In the genomic region with DNA sequence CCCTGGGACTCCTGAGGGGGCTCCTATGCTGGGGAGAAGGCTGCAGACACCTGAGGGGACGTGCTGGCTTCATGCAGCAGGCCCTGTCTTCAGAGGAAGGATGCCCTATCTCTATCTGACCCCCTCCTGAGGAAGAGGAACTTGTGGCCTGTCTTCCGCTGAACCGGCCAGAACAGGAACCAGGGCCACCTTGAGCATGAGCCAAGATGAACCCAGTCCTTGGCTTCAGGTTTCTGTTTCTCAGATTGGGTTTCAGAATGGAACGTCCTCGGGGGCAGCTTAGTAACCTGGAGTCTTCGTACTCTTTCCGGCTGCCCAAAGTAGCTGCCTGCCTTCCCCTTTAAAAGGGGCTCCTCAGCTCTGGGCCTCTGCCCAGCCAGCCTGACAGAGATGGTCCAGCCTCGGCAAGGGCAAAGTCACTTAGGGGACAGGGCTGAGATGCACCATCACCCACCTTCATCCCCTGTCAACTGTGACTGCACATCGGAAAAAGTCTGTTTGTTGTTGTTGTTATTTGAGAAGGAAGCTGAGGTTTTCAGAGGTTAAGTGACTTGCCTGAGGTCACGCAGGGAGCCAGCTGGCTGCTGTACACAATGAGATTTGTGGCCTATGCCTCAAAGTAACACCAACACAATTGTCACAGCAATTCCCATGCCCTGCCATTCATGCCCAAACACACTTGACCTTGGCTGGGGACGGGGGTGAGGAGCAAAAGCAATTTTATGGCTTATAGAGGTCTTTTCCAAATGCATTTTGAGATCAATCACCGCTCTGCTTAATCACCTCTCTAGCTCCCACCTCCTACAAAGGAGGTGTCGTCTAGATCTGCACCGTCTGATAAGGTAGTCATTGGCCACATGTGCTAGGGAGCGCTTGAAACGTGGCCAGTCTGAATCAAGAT, we compare ENCODE assay signal across 1 cellular context.
TF ChIP-seq lines count a peak whose summit lies in the region.

No MANE protein-coding gene starts in this region.

TF ChIP-seq in GM12878, 131 proteins besides CTCF, POLR2A, EP300 and RAD21 (continued from another document and continues in another):
- TF ChIP-seq ELK1 (IDR thresholded peaks at IDR 0.05; ENCODE audit: low read depth, low read length): peak; percentile 28; the same call in 1 of the 2 replicates
- TF ChIP-seq, protein P1, sequence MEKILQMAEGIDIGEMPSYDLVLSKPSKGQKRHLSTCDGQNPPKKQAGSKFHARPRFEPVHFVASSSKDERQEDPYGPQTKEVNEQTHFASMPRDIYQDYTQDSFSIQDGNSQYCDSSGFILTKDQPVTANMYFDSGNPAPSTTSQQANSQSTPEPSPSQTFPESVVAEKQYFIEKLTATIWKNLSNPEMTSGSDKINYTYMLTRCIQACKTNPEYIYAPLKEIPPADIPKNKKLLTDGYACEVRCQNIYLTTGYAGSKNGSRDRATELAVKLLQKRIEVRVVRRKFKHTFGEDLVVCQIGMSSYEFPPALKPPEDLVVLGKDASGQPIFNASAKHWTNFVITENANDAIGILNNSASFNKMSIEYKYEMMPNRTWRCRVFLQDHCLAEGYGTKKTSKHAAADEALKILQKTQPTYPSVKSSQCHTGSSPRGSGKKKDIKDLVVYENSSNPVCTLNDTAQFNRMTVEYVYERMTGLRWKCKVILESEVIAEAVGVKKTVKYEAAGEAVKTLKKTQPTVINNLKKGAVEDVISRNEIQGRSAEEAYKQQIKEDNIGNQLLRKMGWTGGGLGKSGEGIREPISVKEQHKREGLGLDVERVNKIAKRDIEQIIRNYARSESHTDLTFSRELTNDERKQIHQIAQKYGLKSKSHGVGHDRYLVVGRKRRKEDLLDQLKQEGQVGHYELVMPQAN (conservative IDR thresholded peaks at IDR 0.05): peak; percentile 43; the same call in 1 of the 2 replicates
- TF ChIP-seq, protein P2, sequence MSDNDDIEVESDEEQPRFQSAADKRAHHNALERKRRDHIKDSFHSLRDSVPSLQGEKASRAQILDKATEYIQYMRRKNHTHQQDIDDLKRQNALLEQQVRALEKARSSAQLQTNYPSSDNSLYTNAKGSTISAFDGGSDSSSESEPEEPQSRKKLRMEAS (IDR thresholded peaks at IDR 0.05; ENCODE audit: low read depth, low read length): no peak
- TF ChIP-seq, protein P3, sequence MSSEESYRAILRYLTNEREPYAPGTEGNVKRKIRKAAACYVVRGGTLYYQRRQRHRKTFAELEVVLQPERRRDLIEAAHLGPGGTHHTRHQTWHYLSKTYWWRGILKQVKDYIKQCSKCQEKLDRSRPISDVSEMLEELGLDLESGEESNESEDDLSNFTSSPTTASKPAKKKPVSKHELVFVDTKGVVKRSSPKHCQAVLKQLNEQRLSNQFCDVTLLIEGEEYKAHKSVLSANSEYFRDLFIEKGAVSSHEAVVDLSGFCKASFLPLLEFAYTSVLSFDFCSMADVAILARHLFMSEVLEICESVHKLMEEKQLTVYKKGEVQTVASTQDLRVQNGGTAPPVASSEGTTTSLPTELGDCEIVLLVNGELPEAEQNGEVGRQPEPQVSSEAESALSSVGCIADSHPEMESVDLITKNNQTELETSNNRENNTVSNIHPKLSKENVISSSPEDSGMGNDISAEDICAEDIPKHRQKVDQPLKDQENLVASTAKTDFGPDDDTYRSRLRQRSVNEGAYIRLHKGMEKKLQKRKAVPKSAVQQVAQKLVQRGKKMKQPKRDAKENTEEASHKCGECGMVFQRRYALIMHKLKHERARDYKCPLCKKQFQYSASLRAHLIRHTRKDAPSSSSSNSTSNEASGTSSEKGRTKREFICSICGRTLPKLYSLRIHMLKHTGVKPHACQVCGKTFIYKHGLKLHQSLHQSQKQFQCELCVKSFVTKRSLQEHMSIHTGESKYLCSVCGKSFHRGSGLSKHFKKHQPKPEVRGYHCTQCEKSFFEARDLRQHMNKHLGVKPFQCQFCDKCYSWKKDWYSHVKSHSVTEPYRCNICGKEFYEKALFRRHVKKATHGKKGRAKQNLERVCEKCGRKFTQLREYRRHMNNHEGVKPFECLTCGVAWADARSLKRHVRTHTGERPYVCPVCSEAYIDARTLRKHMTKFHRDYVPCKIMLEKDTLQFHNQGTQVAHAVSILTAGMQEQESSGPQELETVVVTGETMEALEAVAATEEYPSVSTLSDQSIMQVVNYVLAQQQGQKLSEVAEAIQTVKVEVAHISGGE (CRISPR knock-in tag; IDR thresholded peaks at IDR 0.05): no peak
- TF ChIP-seq POU2F2 (IDR thresholded peaks at IDR 0.05; ENCODE audit: borderline replicate concordance, low read depth, low read length): peak; percentile 55; the same call in 1 of the 3 replicates
- TF ChIP-seq, protein P4, sequence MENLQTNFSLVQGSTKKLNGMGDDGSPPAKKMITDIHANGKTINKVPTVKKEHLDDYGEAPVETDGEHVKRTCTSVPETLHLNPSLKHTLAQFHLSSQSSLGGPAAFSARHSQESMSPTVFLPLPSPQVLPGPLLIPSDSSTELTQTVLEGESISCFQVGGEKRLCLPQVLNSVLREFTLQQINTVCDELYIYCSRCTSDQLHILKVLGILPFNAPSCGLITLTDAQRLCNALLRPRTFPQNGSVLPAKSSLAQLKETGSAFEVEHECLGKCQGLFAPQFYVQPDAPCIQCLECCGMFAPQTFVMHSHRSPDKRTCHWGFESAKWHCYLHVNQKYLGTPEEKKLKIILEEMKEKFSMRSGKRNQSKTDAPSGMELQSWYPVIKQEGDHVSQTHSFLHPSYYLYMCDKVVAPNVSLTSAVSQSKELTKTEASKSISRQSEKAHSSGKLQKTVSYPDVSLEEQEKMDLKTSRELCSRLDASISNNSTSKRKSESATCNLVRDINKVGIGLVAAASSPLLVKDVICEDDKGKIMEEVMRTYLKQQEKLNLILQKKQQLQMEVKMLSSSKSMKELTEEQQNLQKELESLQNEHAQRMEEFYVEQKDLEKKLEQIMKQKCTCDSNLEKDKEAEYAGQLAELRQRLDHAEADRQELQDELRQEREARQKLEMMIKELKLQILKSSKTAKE (IDR thresholded peaks at IDR 0.05; ENCODE audit: low read depth, poor library complexity, severe bottlenecking): peak; percentile 78
- TF ChIP-seq PAX5 (IDR thresholded peaks at IDR 0.05; ENCODE audit: borderline replicate concordance, low read depth, low read length): peak; percentile 88; the same call in 1 of the 2 replicates
- 0 out of 2 replicates have a peak, but pooled peaks have one; percentile 35 for TF ChIP-seq YY1 (IDR thresholded peaks at IDR 0.05; ENCODE audit: low read depth, low read length)
- no peak for TF ChIP-seq TCF7 (IDR thresholded peaks at IDR 0.05; ENCODE audit: borderline replicate concordance)
- TF ChIP-seq NR2C2 (IDR thresholded peaks at IDR 0.05; ENCODE audit: borderline replicate concordance, control insufficient read depth, insufficient read length, low read depth): no peak
- peak; percentile 42; the same call in 1 of the 2 replicates for TF ChIP-seq LARP7 (IDR thresholded peaks at IDR 0.05)
- TF ChIP-seq RBBP5 (conservative IDR thresholded peaks at IDR 0.05): peak; percentile 46; the same call in 1 of the 2 replicates
- no peak for TF ChIP-seq SUPT20H (IDR thresholded peaks at IDR 0.05; ENCODE audit: borderline replicate concordance, control insufficient read depth, low read depth, low read length)
- peak; percentile 81 for TF ChIP-seq CREM (IDR thresholded peaks at IDR 0.05; ENCODE audit: low read depth)
- no peak for TF ChIP-seq IRF3 (IDR thresholded peaks at IDR 0.05)
- TF ChIP-seq WRNIP1 (IDR thresholded peaks at IDR 0.05; ENCODE audit: borderline replicate concordance, low read depth, low read length): no peak
- TF ChIP-seq KLF5 (IDR thresholded peaks at IDR 0.05; ENCODE audit: partially characterized antibody): peak; percentile 81
- TF ChIP-seq MYB (IDR thresholded peaks at IDR 0.05; ENCODE audit: borderline replicate concordance, low read depth, low read length): peak; percentile 57; the same call in 1 of the 2 replicates
- peak; percentile 56 for TF ChIP-seq PBX3 (IDR thresholded peaks at IDR 0.05; ENCODE audit: insufficient replicate concordance, low read depth, low read length)
- no peak for TF ChIP-seq ATF3 (IDR thresholded peaks at IDR 0.05; ENCODE audit: borderline replicate concordance, extremely low read depth, low read depth, low read length)
- peak; percentile 53 to 65; a peak in 3 of 4 replicates for TF ChIP-seq BHLHE40 (IDR thresholded peaks at IDR 0.05; ENCODE audit: borderline replicate concordance in 1 of 2, low read depth in 2 of 2, low read length in 1 of 2)
- peak; percentile 53; the same call in 1 of the 2 replicates for TF ChIP-seq ZNF592 (IDR thresholded peaks at IDR 0.05)
- TF ChIP-seq IKZF2 (IDR thresholded peaks at IDR 0.05): peak; percentile 80 to 88
- TF ChIP-seq NFIC (IDR thresholded peaks at IDR 0.05; ENCODE audit: low read depth, low read length): no peak
- TF ChIP-seq, protein P5, sequence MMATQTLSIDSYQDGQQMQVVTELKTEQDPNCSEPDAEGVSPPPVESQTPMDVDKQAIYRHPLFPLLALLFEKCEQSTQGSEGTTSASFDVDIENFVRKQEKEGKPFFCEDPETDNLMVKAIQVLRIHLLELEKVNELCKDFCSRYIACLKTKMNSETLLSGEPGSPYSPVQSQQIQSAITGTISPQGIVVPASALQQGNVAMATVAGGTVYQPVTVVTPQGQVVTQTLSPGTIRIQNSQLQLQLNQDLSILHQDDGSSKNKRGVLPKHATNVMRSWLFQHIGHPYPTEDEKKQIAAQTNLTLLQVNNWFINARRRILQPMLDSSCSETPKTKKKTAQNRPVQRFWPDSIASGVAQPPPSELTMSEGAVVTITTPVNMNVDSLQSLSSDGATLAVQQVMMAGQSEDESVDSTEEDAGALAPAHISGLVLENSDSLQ (IDR thresholded peaks at IDR 0.05): peak; percentile 70
- TF ChIP-seq, protein P6, sequence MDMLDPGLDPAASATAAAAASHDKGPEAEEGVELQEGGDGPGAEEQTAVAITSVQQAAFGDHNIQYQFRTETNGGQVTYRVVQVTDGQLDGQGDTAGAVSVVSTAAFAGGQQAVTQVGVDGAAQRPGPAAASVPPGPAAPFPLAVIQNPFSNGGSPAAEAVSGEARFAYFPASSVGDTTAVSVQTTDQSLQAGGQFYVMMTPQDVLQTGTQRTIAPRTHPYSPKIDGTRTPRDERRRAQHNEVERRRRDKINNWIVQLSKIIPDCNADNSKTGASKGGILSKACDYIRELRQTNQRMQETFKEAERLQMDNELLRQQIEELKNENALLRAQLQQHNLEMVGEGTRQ (IDR thresholded peaks at IDR 0.05; ENCODE audit: borderline replicate concordance, low read depth, low read length): no peak
- no peak for TF ChIP-seq POLR2AphosphoS2 (IDR thresholded peaks at IDR 0.05; ENCODE audit: low read depth, low read length)
- peak; percentile 81; the same call in 1 of the 2 replicates for TF ChIP-seq ESRRA (IDR thresholded peaks at IDR 0.05; ENCODE audit: low read length)
